Comparison of ENCODE assay signal across 8 cellular contexts in genomic region chr19:13155472-13156284, GRCh38. TPM values are rescaled to one million over a fixed set of nuclear protein-coding genes. Genes with fewer than 3 reads are reported as not detected.
DNase-seq lines count a peak whose midpoint lies in the region; ATAC-seq and TF ChIP-seq lines count a peak whose summit lies in the region.

No MANE protein-coding gene starts in this region.

- intact Hi-C loops in activated CD8-positive, alpha-beta T cell treated with anti-CD3 and anti-CD28 coated beads for 36 hours (cut with micrococcal nuclease): no loop called here

- H3K27me3 ChIP-seq in ACC112 (ENCODE audit: insufficient read depth, low read length): no peaks in the 10 kb centered on the region
- H3K27me3 ChIP-seq in effector memory CD4-positive, alpha-beta T cell (replicated peaks; ENCODE audit: control insufficient read depth, insufficient read depth, low read length, poor library complexity, severe bottlenecking): no peaks in the 10 kb centered on the region

- DNase-seq in GM19238 (ENCODE audit: insufficient read length, low spot score): peak; percentile 62
- DNase-seq in NCI-H510A (lab: John Stamatoyannopoulos, UW): peak; percentile 62
- peak; percentile 88 for DNase-seq in activated CD8-positive, alpha-beta T cell treated with anti-CD3 and anti-CD28 coated beads for 36 hours
- DNase-seq in effector memory CD4-positive, alpha-beta T cell: peak; percentile 72 to 76 (median 73)
- DNase-seq in memory B cell (ENCODE audit: low spot score in 2 of 2): peak; percentile 90 to 94
- peak; percentile 98 for DNase-seq in stimulated activated naive B cell treated with anti-CD40 and anti-IgM and Interleukin-4, amounts not matched to agents 10 μg/mL and 1 μg/mL and 100 μg/mL, for 72 hours

- H3K9me3 Mint-ChIP-seq in activated CD8-positive, alpha-beta T cell treated with anti-CD3 and anti-CD28 coated beads for 36 hours: no peaks in the 10 kb centered on the region
- H3K9me3 Mint-ChIP-seq in memory B cell: no peaks in the 10 kb centered on the region
- H3K9me3 Mint-ChIP-seq in stimulated activated naive B cell treated with anti-CD40 and anti-IgM and Interleukin-4, amounts not matched to agents 10 μg/mL and 1 μg/mL and 100 μg/mL, for 72 hours: no peaks in the 10 kb centered on the region

- no peaks in the 10 kb centered on the region for H3K27me3 Mint-ChIP-seq in activated CD8-positive, alpha-beta T cell treated with anti-CD3 and anti-CD28 coated beads for 36 hours
- no peaks in the 10 kb centered on the region for H3K27me3 Mint-ChIP-seq in memory B cell
- H3K27me3 Mint-ChIP-seq in stimulated activated naive B cell treated with anti-CD40 and anti-IgM and Interleukin-4, amounts not matched to agents 10 μg/mL and 1 μg/mL and 100 μg/mL, for 72 hours: peaks cover 0 to 4% of the 10 kb centered on the region in 2 donors

- H3K4me3 ChIP-seq in ACC112 (ENCODE audit: low read depth, low read length): peak overlapping the region; percentile 97
- H3K4me3 ChIP-seq in effector memory CD4-positive, alpha-beta T cell (ENCODE audit: insufficient read depth, low read depth, low read length, poor library complexity, severe bottlenecking): peak overlapping the region; percentile 97

- no peak for TF ChIP-seq CTCF in activated CD8-positive, alpha-beta T cell treated with anti-CD3 and anti-CD28 coated beads for 36 hours (IDR thresholded peaks at IDR 0.05)

- CTCF ChIA-PET in activated CD8-positive, alpha-beta T cell treated with anti-CD3 and anti-CD28 coated beads for 36 hours (lab: Charles Lee): interaction anchor here (0.8 to 4.6 kb wide), 11 partner anchors 9 to 190 kb away, joined by 3 to 37 read pairs (median 5); partner anchors contain the start of gene NACC1

- peaks cover 9% of the 10 kb centered on the region; the same call in 1 of the 2 replicates for H3K36me3 ChIP-seq in ACC112 (ENCODE audit: insufficient read depth, low read length)
- H3K36me3 ChIP-seq in effector memory CD4-positive, alpha-beta T cell (ENCODE audit: control insufficient read depth, insufficient read depth, low read length): peaks cover 15% of the 10 kb centered on the region

- peak overlapping the region; percentile 83 for H3K4me3 Mint-ChIP-seq in activated CD8-positive, alpha-beta T cell treated with anti-CD3 and anti-CD28 coated beads for 36 hours
- H3K4me3 Mint-ChIP-seq in memory B cell: peak overlapping the region; percentile 88
- peak overlapping the region; percentile 98 to 99 for H3K4me3 Mint-ChIP-seq in stimulated activated naive B cell treated with anti-CD40 and anti-IgM and Interleukin-4, amounts not matched to agents 10 μg/mL and 1 μg/mL and 100 μg/mL, for 72 hours

- peaks cover 23% of the 10 kb centered on the region for H3K36me3 Mint-ChIP-seq in activated CD8-positive, alpha-beta T cell treated with anti-CD3 and anti-CD28 coated beads for 36 hours (ENCODE audit: low read depth)
- peaks cover 13% of the 10 kb centered on the region for H3K36me3 Mint-ChIP-seq in memory B cell
- H3K36me3 Mint-ChIP-seq in stimulated activated naive B cell treated with anti-CD40 and anti-IgM and Interleukin-4, amounts not matched to agents 10 μg/mL and 1 μg/mL and 100 μg/mL, for 72 hours: peaks cover 32 to 36% of the 10 kb centered on the region in 2 donors

- peaks cover 36% of the 10 kb centered on the region for H3K4me1 Mint-ChIP-seq in activated CD8-positive, alpha-beta T cell treated with anti-CD3 and anti-CD28 coated beads for 36 hours (ENCODE audit: low read depth)
- H3K4me1 Mint-ChIP-seq in memory B cell: peaks cover 33% of the 10 kb centered on the region
- peaks cover 41 to 69% of the 10 kb centered on the region in 2 donors for H3K4me1 Mint-ChIP-seq in stimulated activated naive B cell treated with anti-CD40 and anti-IgM and Interleukin-4, amounts not matched to agents 10 μg/mL and 1 μg/mL and 100 μg/mL, for 72 hours

- peak overlapping the region; percentile 100 for H3K27ac Mint-ChIP-seq in activated CD8-positive, alpha-beta T cell treated with anti-CD3 and anti-CD28 coated beads for 36 hours
- peak overlapping the region; percentile 96 for H3K27ac Mint-ChIP-seq in memory B cell
- peak overlapping the region; percentile 98 for H3K27ac Mint-ChIP-seq in stimulated activated naive B cell treated with anti-CD40 and anti-IgM and Interleukin-4, amounts not matched to agents 10 μg/mL and 1 μg/mL and 100 μg/mL, for 72 hours

- POLR2A ChIA-PET in activated CD8-positive, alpha-beta T cell treated with anti-CD3 and anti-CD28 coated beads for 36 hours (lab: Charles Lee): interaction anchor here (0.6 to 9.8 kb wide), 12 partner anchors 10 to 264 kb away, joined by 3 to 226 read pairs (median 5); partner anchors contain the start of genes GCDH and TRMT1

- peaks cover 24% of the 10 kb centered on the region for H3K79me2 ChIP-seq in ACC112 (ENCODE audit: control insufficient read depth, insufficient read depth, low read length, unreplicated experiment)

- H3K4me1 ChIP-seq in ACC112 (ENCODE audit: control insufficient read depth, insufficient read depth, low read length, unreplicated experiment): peaks cover 13% of the 10 kb centered on the region
- H3K4me1 ChIP-seq in effector memory CD4-positive, alpha-beta T cell (ENCODE audit: control insufficient read depth, insufficient read depth, low read length, poor library complexity, severe bottlenecking): peaks cover 24% of the 10 kb centered on the region

- H3K9me3 ChIP-seq in effector memory CD4-positive, alpha-beta T cell (ENCODE audit: control insufficient read depth, low read length): no peaks in the 10 kb centered on the region

- no peak overlapping the region for H2AFZ ChIP-seq in ACC112 (ENCODE audit: low read length, unreplicated experiment)

- ATAC-seq in activated CD8-positive, alpha-beta T cell treated with anti-CD3 and anti-CD28 coated beads for 36 hours: peak; percentile 9
- peak; percentile 55 for ATAC-seq in memory B cell (ENCODE audit: low read depth)
- peak; percentile 36 to 49 for ATAC-seq in stimulated activated naive B cell treated with anti-CD40 and anti-IgM and Interleukin-4, amounts not matched to agents 10 μg/mL and 1 μg/mL and 100 μg/mL, for 72 hours (replicated peaks)
- ATAC-seq in GM18868 (IDR thresholded peaks at IDR 0.05; ENCODE audit: unreplicated experiment): no peak

- peak overlapping the region; percentile 96 for H3K27ac ChIP-seq in ACC112 (ENCODE audit: low read depth, low read length)
- H3K27ac ChIP-seq in effector memory CD4-positive, alpha-beta T cell (ENCODE audit: insufficient read depth, low read length, poor library complexity, severe bottlenecking): peak overlapping the region; percentile 94

RNA-seq across cellular contexts. Expression of gene IER2, which starts 5.5 kb away (rescaled TPM):
- 100 to 1,000 TPM; 120 to 122 TPM for total RNA-seq in activated CD8-positive, alpha-beta T cell treated with anti-CD3 and anti-CD28 coated beads for 36 hours

RNA-seq across cellular contexts. Expression of gene STX10, which starts 5.5 kb away (rescaled TPM):
- total RNA-seq in activated CD8-positive, alpha-beta T cell treated with anti-CD3 and anti-CD28 coated beads for 36 hours: 10 to 100 TPM; 66.8 to 72.4 TPM

RNA-seq across cellular contexts. Expression of gene NACC1, which starts 37.6 kb away (rescaled TPM):
- total RNA-seq in activated CD8-positive, alpha-beta T cell treated with anti-CD3 and anti-CD28 coated beads for 36 hours: 10 to 100 TPM; 73.8 to 87.5 TPM

RNA-seq across cellular contexts. Expression of gene TRMT1, which starts 39.1 kb away (rescaled TPM):
- 10 to 100 TPM; 85.0 to 95.7 TPM for total RNA-seq in activated CD8-positive, alpha-beta T cell treated with anti-CD3 and anti-CD28 coated beads for 36 hours

RNA-seq across cellular contexts. Expression of gene LYL1, which starts 53.0 kb away (rescaled TPM):
- total RNA-seq in activated CD8-positive, alpha-beta T cell treated with anti-CD3 and anti-CD28 coated beads for 36 hours: 1 to 10 TPM; 3.9 to 4.8 TPM
